Comparison of ENCODE assay signal across 9 cellular contexts in the genomic region with DNA sequence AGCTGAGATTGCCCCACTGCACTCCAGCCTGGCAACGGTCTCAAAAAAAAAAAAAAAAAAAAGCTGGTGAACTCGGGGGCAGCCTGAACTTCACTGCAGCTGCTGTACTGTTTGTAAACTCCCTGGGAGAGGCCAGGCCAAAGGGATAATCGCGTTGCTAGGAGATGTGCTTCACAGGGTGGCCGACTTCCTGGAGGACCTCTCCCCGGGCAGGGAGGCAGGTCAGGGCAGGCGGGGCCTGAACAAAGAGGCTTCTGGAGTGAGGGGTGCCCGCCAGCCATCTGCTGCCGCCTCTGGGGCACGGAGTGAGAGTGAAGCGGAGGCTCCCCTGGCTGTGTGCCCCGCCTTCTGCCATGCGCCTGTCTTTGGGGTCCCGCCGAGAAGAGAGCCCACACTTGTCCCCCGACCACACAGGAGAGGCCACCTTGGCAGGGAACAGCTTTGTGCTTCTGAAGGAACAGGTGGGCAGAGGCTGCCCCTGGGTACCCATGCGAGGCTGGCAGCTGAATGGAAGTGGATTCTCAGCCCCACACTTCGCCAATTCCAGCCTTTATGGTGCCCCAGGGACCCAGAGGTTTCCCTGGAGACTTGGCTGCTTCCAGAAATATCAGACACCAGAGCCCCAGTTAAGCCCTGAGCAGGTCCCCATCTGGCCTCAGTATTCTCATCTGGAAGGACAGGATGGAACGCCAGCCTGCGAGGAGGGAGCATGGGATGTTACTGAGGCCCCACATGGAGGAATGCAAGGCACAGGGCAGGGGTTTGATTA. TPM values are rescaled to one million over a fixed set of nuclear protein-coding genes. Genes with fewer than 3 reads are reported as not detected.
DNase-seq lines count a peak whose midpoint lies in the region; ATAC-seq and TF ChIP-seq lines count a peak whose summit lies in the region.
"Had no signal": no experiment of that assay in that cellular context is flagged by ENCODE, and none has a peak within 500 bp of the region (broad histone marks: within the 10 kb centered on the region; RNA-seq: fewer than 3 reads in every experiment).

No MANE protein-coding gene starts in this region.

- peak overlapping the region; percentile 60 for H3K9ac ChIP-seq in skeletal muscle satellite cell (ENCODE audit: low read depth, low read length)

- CTCF ChIA-PET in OCI-LY7 (lab: Charles Lee; ENCODE audit: unreplicated experiment): interaction anchor here (0.6 to 1.1 kb wide), 2 partner anchors 12 to 34 kb away, joined by 3 to 4 read pairs; no protein-coding TSS in a partner anchor

- H3K27ac Mint-ChIP-seq in T-helper 2 cell treated with Interferon-gamma antibody and Interleukin-4, amounts not matched to agents 5 μg/mL and 100 μg/mL, for 36 hours: no peak overlapping the region

- peak overlapping the region; percentile 70 for H3K27ac ChIP-seq in OCI-LY7 (ENCODE audit: low read depth, low read length, poor library complexity, severe bottlenecking)

- no peaks in the 10 kb centered on the region for H3K36me3 Mint-ChIP-seq in T-helper 2 cell treated with Interferon-gamma antibody and Interleukin-4, amounts not matched to agents 5 μg/mL and 100 μg/mL, for 36 hours (ENCODE audit: low read depth)

- no peak overlapping the region for H3K4me3 Mint-ChIP-seq in T-helper 2 cell treated with Interferon-gamma antibody and Interleukin-4, amounts not matched to agents 5 μg/mL and 100 μg/mL, for 36 hours

- ATAC-seq in Right ventricle myocardium superior (ENCODE audit: poor library complexity) (peak; percentile 23), HG03439 (IDR thresholded peaks at IDR 0.05; ENCODE audit: unreplicated experiment) (no peak), HG03045 (IDR thresholded peaks at IDR 0.05; ENCODE audit: unreplicated experiment) (no peak)

- no peak overlapping the region for H2AFZ ChIP-seq in OCI-LY7 (ENCODE audit: low read length)

- BruUV-seq in OCI-LY7 (replicated peaks; lab: Mats Ljungman, UMichigan): no TSS peak

- H3K79me2 ChIP-seq in OCI-LY7 (ENCODE audit: insufficient read depth, low read depth, low read length): no peaks in the 10 kb centered on the region

- intact Hi-C loops in OCI-LY7 (cut with micrococcal nuclease; ENCODE audit: unreplicated experiment) (loop anchor here (2.0 to 5.0 kb wide), 2 partner anchors 18 to 41 kb away; a partner anchor contains a TSS), Right ventricle myocardium superior (cut with DNase I) (no loop called here)

- no peaks in the 10 kb centered on the region for H3K9me3 ChIP-seq in OCI-LY7 (ENCODE audit: low read length)
- H3K9me3 ChIP-seq in skeletal muscle satellite cell (replicated peaks; ENCODE audit: low read length): no peaks in the 10 kb centered on the region

- DNase-seq in HuH-7.5 (ENCODE audit: low spot score) (peak; percentile 43), OCI-LY7 (ENCODE audit: low spot score) (peak; percentile 23), Right ventricle myocardium superior (no peak), SW 1271 (lab: John Stamatoyannopoulos, UW) (no peak)
- DNase-seq in T-helper 2 cell treated with Interferon-gamma antibody and Interleukin-4, amounts not matched to agents 5 μg/mL and 100 μg/mL, for 36 hours (ENCODE audit: low spot score): no peak

- POLR2A ChIA-PET in OCI-LY7 (lab: Charles Lee): interaction anchor here (1.0 to 1.2 kb wide), 2 partner anchors 14 to 31 kb away, joined by 3 to 6 read pairs; no protein-coding TSS in a partner anchor

- H3K4me1 Mint-ChIP-seq in T-helper 2 cell treated with Interferon-gamma antibody and Interleukin-4, amounts not matched to agents 5 μg/mL and 100 μg/mL, for 36 hours (ENCODE audit: low read depth): no peaks in the 10 kb centered on the region

- peak overlapping the region; percentile 65 for H3K4me2 ChIP-seq in OCI-LY7 (ENCODE audit: low read length)
- peak overlapping the region; percentile 50 for H3K4me2 ChIP-seq in skeletal muscle satellite cell (ENCODE audit: low read length)

- TF ChIP-seq CTCF in OCI-LY7 (conservative IDR thresholded peaks at IDR 0.05; ENCODE audit: low read length): no peak

- no peaks in the 10 kb centered on the region for H3K27me3 Mint-ChIP-seq in T-helper 2 cell treated with Interferon-gamma antibody and Interleukin-4, amounts not matched to agents 5 μg/mL and 100 μg/mL, for 36 hours (ENCODE audit: low read depth)

- H3K4me3 ChIP-seq in OCI-LY7 (ENCODE audit: low read depth, low read length, poor library complexity, severe bottlenecking): peak overlapping the region; percentile 32
- peak overlapping the region; percentile 31 for H3K4me3 ChIP-seq in skeletal muscle satellite cell (ENCODE audit: low read length)
- H3K4me3 ChIP-seq: skin epidermis had no signal

- H3K4me1 ChIP-seq in OCI-LY7 (ENCODE audit: insufficient read depth, low read length, poor library complexity, severe bottlenecking) (peaks cover 62% of the 10 kb centered on the region), skeletal muscle satellite cell (ENCODE audit: control insufficient read depth, insufficient read depth, low read length) (peaks cover 56% of the 10 kb centered on the region)

- no peaks in the 10 kb centered on the region for H4K20me1 ChIP-seq in OCI-LY7 (ENCODE audit: insufficient read depth, low read length)

- no peaks in the 10 kb centered on the region for H3K27me3 ChIP-seq in skeletal muscle satellite cell (ENCODE audit: control insufficient read depth, insufficient read depth, low read length)

- H3K9me3 Mint-ChIP-seq in T-helper 2 cell treated with Interferon-gamma antibody and Interleukin-4, amounts not matched to agents 5 μg/mL and 100 μg/mL, for 36 hours: no peaks in the 10 kb centered on the region

- H3K36me3 ChIP-seq in OCI-LY7 (ENCODE audit: insufficient read depth, low read length) (peaks cover 24% of the 10 kb centered on the region; the same call in 1 of the 2 replicates), skeletal muscle satellite cell (ENCODE audit: insufficient read depth, low read length) (peaks cover 29% of the 10 kb centered on the region)

- no peaks in the 10 kb centered on the region for H3K9me2 ChIP-seq in OCI-LY7 (ENCODE audit: insufficient read depth, low read length)

RNA-seq across cellular contexts. Expression of a gene that starts 29.6 kb away (rescaled TPM):
- total RNA-seq in OCI-LY7 (2014; rRNA removed; shearing (Covaris generic)): 11.1 and 19.1 TPM in 2 replicates
- total RNA-seq in OCI-LY7 (2022): 37.8 and 50.2 TPM in 2 replicates
- total RNA-seq in Right ventricle myocardium superior: 42.2 TPM
- 33.0 and 43.7 TPM in 2 replicates for total RNA-seq in skeletal muscle satellite cell (2012; rRNA removed)

RNA-seq across cellular contexts. Expression of a gene that starts 41.4 kb away (rescaled TPM):
- 3.8 and 5.7 TPM in 2 replicates for total RNA-seq in OCI-LY7 (2014; rRNA removed; shearing (Covaris generic))
- total RNA-seq in OCI-LY7 (2022): 3.4 and 5.3 TPM in 2 replicates
- 4.2 TPM for total RNA-seq in Right ventricle myocardium superior
- 29.7 and 36.9 TPM in 2 replicates for total RNA-seq in skeletal muscle satellite cell (2012; rRNA removed)

Comparison
In these comparisons a context has a peak if more than half of its experiments do, and no peak if none do; other contexts are left out.
1. DNase-seq: peak in HuH-7.5 (single experiment) and OCI-LY7 (single experiment); none in Right ventricle myocardium superior (single experiment), SW 1271 (0 of 2) and T-helper 2 cell treated with Interferon-gamma antibody and Interleukin-4, amounts not matched to agents 5 μg/mL and 100 μg/mL, for 36 hours (single experiment).